In the genomic region with DNA sequence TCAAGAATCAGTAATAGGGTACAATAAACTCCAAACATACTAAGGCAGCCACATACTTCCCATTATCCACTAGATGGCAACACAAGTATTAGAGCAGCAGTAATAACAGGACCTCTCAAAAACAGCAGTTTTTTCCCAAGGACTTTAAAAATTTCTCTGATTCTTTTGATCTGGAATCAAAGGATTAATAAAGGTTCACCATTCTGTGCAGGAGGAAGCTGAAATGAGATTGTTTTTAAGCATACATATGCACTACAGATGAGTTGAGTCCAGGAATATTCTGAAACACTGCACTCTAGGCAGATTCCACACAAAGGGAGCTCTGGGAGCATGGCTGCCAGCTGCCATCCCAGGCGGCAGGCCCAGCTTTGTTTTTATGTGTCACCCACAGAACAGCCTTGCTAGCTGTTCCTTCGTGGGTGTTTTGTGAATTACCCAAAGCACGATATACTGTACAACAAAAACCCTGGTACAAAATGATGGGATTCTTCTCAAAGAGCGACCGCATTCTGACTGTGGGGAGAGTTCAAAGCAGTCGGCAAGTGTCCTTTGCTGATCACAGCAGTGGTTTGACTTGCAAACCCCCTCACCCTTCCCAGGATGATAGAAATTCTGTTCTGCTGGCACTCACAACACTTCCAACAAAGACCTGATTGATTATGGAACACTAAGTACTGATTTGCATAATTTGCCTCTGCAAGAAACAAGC, we compare ENCODE assay signal across 9 cellular contexts.
DNase-seq lines count a peak whose midpoint lies in the region; ATAC-seq and TF ChIP-seq lines count a peak whose summit lies in the region.
"Had no signal": no experiment of that assay in that cellular context is flagged by ENCODE, and none has a peak within 500 bp of the region (broad histone marks: within the 10 kb centered on the region; RNA-seq: fewer than 3 reads in every experiment).

No MANE protein-coding gene starts in this region.

- peak; percentile 56 for TF ChIP-seq CTCF in AG09309 (IDR thresholded peaks at IDR 0.05; ENCODE audit: control insufficient read depth, insufficient read depth, low read depth, low read length, missing control alignments)
- peak; percentile 43 for TF ChIP-seq CTCF in brain microvascular endothelial cell (IDR thresholded peaks at IDR 0.05; ENCODE audit: low read depth, low read length, missing control alignments)
- peak; percentile 26 to 47 (median 42) for TF ChIP-seq CTCF in right lobe of liver (IDR thresholded peaks at IDR 0.05)
- TF ChIP-seq CTCF in uterus (IDR thresholded peaks at IDR 0.05): peak in 2 of 4 experiments; percentile 34 to 42
- no peak for TF ChIP-seq CTCF in mucosa of descending colon (IDR thresholded peaks at IDR 0.05)

- no peak for TF ChIP-seq EP300 in Ishikawa (IDR thresholded peaks at IDR 0.05; ENCODE audit: borderline replicate concordance)

- in situ Hi-C loops in brain microvascular endothelial cell (cut with HindIII; ENCODE audit: low pct_ligation_motif_present, low sequenced_read_pairs): no loop called here

- no peaks in the 10 kb centered on the region for H3K27me3 ChIP-seq in brain microvascular endothelial cell (replicated peaks)
- no peaks in the 10 kb centered on the region for H3K27me3 ChIP-seq in right lobe of liver
- no peaks in the 10 kb centered on the region for H3K27me3 ChIP-seq in uterus

- H3K4me3 ChIP-seq in AG09309 (ENCODE audit: control insufficient read depth, low read depth, low read length): no peak overlapping the region
- H3K4me3 ChIP-seq in brain microvascular endothelial cell (ENCODE audit: low read depth, low read length): no peak overlapping the region
- H3K4me3 ChIP-seq in right lobe of liver: no peak overlapping the region
- no peak overlapping the region for H3K4me3 ChIP-seq in uterus
- H3K4me3 ChIP-seq in mucosa of descending colon: no peak overlapping the region

- peak; percentile 34; the same call in 1 of the 2 replicates for TF ChIP-seq RAD21 in Ishikawa (IDR thresholded peaks at IDR 0.05; ENCODE audit: low read depth)

- DNase-seq in AG09309 (ENCODE audit: low read depth) (no peak), brain microvascular endothelial cell (no peak), right lobe of liver (no peak), uterus (no peak), mucosa of descending colon (no peak)

- intact Hi-C loops in right lobe of liver (cut with DNase I) (loop anchor here in 1 of 2 donors (10.0 kb wide), 1 partner anchor 404 kb away; no protein-coding TSS in a partner anchor), uterus (cut with DNase I; ENCODE audit: low total_unique reads) (no loop called here), mucosa of descending colon (cut with DNase I, micrococcal nuclease) (no loop called here)

- TF ChIP-seq POLR2A in right lobe of liver (IDR thresholded peaks at IDR 0.05): no peak
- TF ChIP-seq POLR2A in uterus (IDR thresholded peaks at IDR 0.05): no peak

- H3K36me3 ChIP-seq in brain microvascular endothelial cell (replicated peaks): no peaks in the 10 kb centered on the region
- H3K36me3 ChIP-seq in right lobe of liver: no peaks in the 10 kb centered on the region
- no peaks in the 10 kb centered on the region for H3K36me3 ChIP-seq in uterus
- no peaks in the 10 kb centered on the region for H3K36me3 ChIP-seq in mucosa of descending colon (ENCODE audit: low read depth)

- peak; percentile 44 to 52 (median 49) for ATAC-seq in right lobe of liver
- ATAC-seq in HG03571 (IDR thresholded peaks at IDR 0.05; ENCODE audit: unreplicated experiment): no peak
- ATAC-seq in GM19467 (IDR thresholded peaks at IDR 0.05; ENCODE audit: unreplicated experiment): no peak
- no peak for ATAC-seq in mucosa of descending colon

- no peaks in the 10 kb centered on the region for H3K4me1 ChIP-seq in right lobe of liver
- H3K4me1 ChIP-seq in uterus: no peaks in the 10 kb centered on the region
- H3K4me1 ChIP-seq in mucosa of descending colon (ENCODE audit: low read depth): no peaks in the 10 kb centered on the region
- H3K4me1 ChIP-seq: parathyroid adenoma had no signal

- H3K9me3 ChIP-seq in right lobe of liver: no peaks in the 10 kb centered on the region
- H3K9me3 ChIP-seq in uterus: no peaks in the 10 kb centered on the region
- no peaks in the 10 kb centered on the region for H3K9me3 ChIP-seq in mucosa of descending colon

- WGBS in right lobe of liver (ENCODE audit: insufficient coverage, low coverage, low lambda C conversion rate, missing lambda C conversion rate): 85% methylated on average over 5 of the region's 6 CpGs

- no peak overlapping the region for H3K27ac ChIP-seq in brain microvascular endothelial cell
- H3K27ac ChIP-seq in right lobe of liver: no peak overlapping the region
- peak overlapping the region in 1 of 2 donors; percentile 8 for H3K27ac ChIP-seq in uterus
- H3K27ac ChIP-seq: parathyroid adenoma had no signal

TF ChIP-seq in Ishikawa, 13 proteins besides CTCF, POLR2A, EP300 and RAD21:
- no peak for TF ChIP-seq TCF12 (IDR thresholded peaks at IDR 0.05; ENCODE audit: low read depth)
- no peak for TF ChIP-seq YY1 (IDR thresholded peaks at IDR 0.05; ENCODE audit: low read depth)
- TF ChIP-seq, protein P1, sequence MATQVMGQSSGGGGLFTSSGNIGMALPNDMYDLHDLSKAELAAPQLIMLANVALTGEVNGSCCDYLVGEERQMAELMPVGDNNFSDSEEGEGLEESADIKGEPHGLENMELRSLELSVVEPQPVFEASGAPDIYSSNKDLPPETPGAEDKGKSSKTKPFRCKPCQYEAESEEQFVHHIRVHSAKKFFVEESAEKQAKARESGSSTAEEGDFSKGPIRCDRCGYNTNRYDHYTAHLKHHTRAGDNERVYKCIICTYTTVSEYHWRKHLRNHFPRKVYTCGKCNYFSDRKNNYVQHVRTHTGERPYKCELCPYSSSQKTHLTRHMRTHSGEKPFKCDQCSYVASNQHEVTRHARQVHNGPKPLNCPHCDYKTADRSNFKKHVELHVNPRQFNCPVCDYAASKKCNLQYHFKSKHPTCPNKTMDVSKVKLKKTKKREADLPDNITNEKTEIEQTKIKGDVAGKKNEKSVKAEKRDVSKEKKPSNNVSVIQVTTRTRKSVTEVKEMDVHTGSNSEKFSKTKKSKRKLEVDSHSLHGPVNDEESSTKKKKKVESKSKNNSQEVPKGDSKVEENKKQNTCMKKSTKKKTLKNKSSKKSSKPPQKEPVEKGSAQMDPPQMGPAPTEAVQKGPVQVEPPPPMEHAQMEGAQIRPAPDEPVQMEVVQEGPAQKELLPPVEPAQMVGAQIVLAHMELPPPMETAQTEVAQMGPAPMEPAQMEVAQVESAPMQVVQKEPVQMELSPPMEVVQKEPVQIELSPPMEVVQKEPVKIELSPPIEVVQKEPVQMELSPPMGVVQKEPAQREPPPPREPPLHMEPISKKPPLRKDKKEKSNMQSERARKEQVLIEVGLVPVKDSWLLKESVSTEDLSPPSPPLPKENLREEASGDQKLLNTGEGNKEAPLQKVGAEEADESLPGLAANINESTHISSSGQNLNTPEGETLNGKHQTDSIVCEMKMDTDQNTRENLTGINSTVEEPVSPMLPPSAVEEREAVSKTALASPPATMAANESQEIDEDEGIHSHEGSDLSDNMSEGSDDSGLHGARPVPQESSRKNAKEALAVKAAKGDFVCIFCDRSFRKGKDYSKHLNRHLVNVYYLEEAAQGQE (IDR thresholded peaks at IDR 0.05; ENCODE audit: low read depth): no peak
- no peak for TF ChIP-seq TAF1 (IDR thresholded peaks at IDR 0.05; ENCODE audit: low read depth)
- TF ChIP-seq, protein P2, sequence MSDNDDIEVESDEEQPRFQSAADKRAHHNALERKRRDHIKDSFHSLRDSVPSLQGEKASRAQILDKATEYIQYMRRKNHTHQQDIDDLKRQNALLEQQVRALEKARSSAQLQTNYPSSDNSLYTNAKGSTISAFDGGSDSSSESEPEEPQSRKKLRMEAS (IDR thresholded peaks at IDR 0.05): no peak
- TF ChIP-seq, protein P3, sequence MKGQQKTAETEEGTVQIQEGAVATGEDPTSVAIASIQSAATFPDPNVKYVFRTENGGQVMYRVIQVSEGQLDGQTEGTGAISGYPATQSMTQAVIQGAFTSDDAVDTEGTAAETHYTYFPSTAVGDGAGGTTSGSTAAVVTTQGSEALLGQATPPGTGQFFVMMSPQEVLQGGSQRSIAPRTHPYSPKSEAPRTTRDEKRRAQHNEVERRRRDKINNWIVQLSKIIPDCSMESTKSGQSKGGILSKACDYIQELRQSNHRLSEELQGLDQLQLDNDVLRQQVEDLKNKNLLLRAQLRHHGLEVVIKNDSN (IDR thresholded peaks at IDR 0.05): no peak
- TF ChIP-seq NFIC (IDR thresholded peaks at IDR 0.05): no peak
- TF ChIP-seq TEAD4 (IDR thresholded peaks at IDR 0.05): no peak
- no peak for TF ChIP-seq FOXM1 (IDR thresholded peaks at IDR 0.05; ENCODE audit: borderline replicate concordance, low read depth)
- no peak for TF ChIP-seq CREB1 (IDR thresholded peaks at IDR 0.05; ENCODE audit: low read depth)
- TF ChIP-seq ZBTB7A (IDR thresholded peaks at IDR 0.05; ENCODE audit: low read depth): no peak
- no peak for TF ChIP-seq CEBPB (IDR thresholded peaks at IDR 0.05)
- no peak for TF ChIP-seq EGR1 (IDR thresholded peaks at IDR 0.05)

Comparison
In these comparisons a context has a peak if more than half of its experiments do, and no peak if none do; other contexts are left out.
1. ATAC-seq: peak in right lobe of liver (4 of 4); none in HG03571 (single experiment), GM19467 (single experiment) and mucosa of descending colon (single experiment).